In the genomic region with DNA sequence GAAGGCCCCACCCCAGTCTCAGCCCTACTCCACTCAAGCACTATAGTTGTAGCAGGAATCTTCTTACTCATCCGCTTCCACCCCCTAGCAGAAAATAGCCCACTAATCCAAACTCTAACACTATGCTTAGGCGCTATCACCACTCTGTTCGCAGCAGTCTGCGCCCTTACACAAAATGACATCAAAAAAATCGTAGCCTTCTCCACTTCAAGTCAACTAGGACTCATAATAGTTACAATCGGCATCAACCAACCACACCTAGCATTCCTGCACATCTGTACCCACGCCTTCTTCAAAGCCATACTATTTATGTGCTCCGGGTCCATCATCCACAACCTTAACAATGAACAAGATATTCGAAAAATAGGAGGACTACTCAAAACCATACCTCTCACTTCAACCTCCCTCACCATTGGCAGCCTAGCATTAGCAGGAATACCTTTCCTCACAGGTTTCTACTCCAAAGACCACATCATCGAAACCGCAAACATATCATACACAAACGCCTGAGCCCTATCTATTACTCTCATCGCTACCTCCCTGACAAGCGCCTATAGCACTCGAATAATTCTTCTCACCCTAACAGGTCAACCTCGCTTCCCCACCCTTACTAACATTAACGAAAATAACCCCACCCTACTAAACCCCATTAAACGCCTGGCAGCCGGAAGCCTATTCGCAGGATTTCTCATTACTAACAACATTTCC, we compare ENCODE assay signal across 7 cellular contexts.
"Had no signal": no experiment of that assay in that cellular context is flagged by ENCODE, and none has a peak within 500 bp of the region (broad histone marks: within the 10 kb centered on the region; RNA-seq: fewer than 3 reads in every experiment).

No MANE protein-coding gene starts in this region.

- H3K4me3 ChIP-seq: GM23248 had no signal

- DNase-seq: GM23248, GOT3, H9, HCEC 1CT, KG1 had no signal

- H3K9ac ChIP-seq: GM23248 had no signal

- FAIRE-seq: H54, HTR-8/SVneo had no signal

- H3K27ac ChIP-seq: GM23248 had no signal

- H2AFZ ChIP-seq: GM23248 had no signal
